Comparison of ENCODE assay signal across 24 cellular contexts in the genomic region with DNA sequence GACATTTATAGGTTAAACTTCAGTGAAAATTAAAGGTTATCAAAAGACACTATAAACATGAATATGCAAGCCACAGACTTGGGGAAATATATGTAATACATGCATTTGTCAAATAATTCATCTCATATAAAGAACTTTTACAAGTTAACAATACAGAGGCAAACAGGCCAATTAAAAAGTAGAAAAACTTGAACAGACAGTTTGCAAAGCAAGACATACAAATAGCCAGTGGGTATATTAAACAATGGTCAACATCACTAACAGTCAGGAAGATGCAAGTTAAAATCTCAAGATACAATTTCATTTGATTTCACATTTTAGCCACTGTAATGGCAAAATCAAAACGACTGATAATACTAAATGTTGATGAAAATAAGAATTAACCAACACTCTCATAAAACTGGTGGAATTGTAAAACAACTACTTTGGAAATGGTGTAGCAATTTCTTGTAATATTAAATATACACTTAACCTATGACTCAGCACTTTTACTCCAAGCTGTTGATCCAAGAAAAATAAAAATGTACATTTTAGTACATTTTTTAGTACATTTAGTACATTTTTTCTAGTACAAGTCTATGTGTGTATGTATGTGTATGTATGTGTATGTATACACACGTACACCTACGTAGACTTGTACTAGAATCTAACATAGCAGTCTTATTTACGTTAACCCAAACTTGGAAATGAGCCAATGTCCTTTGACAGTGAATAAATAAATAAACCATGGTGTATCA.
"Had no signal": no experiment of that assay in that cellular context is flagged by ENCODE, and none has a peak within 500 bp of the region (broad histone marks: within the 10 kb centered on the region; RNA-seq: fewer than 3 reads in every experiment).

No MANE protein-coding gene starts in this region.

- H3K36me3 Mint-ChIP-seq: activated naive CD8-positive, alpha-beta T cell treated with anti-CD3 and anti-CD28 coated beads, Interleukin-2, amount 10 ng/mL, durations not matched to agents 7 days and 5 days had no signal

- H3K9me3 ChIP-seq: lower lobe of right lung, mucosa of descending colon, thyroid gland had no signal

- ATAC-seq: activated CD4-positive, alpha-beta T cell treated with anti-CD3 and anti-CD28 coated beads for 36 hours; activated T-cell treated with anti-CD3 and anti-CD28 coated beads, Interleukin-2, amount 50 U/mL, for 4 hours; left lobe of liver; lower lobe of right lung; mucosa of descending colon; right cardiac atrium; stimulated activated naive CD8-positive, alpha-beta T cell treated with anti-CD3 and anti-CD28 coated beads, Interleukin-15, Interleukin-2, amounts not matched to agents 100 U/mL and 50 U/mL, for 24 hours had no signal

- H3K27ac Mint-ChIP-seq: activated CD4-positive, alpha-beta T cell treated with anti-CD3 and anti-CD28 coated beads for 36 hours; activated naive CD4-positive, alpha-beta T cell treated with anti-CD3 and anti-CD28 coated beads for 36 hours; activated naive CD8-positive, alpha-beta T cell treated with anti-CD3 and anti-CD28 coated beads, Interleukin-2, amount 10 ng/mL, durations not matched to agents 7 days and 5 days had no signal

- H3K4me1 ChIP-seq: lower lobe of right lung, parathyroid adenoma, thyroid gland had no signal

- H3K9me3 Mint-ChIP-seq: activated naive CD4-positive, alpha-beta T cell treated with anti-CD3 and anti-CD28 coated beads for 36 hours; activated naive CD8-positive, alpha-beta T cell treated with anti-CD3 and anti-CD28 coated beads, Interleukin-2, amount 10 ng/mL, durations not matched to agents 7 days and 5 days; activated T-cell treated with anti-CD3 and anti-CD28 coated beads, Interleukin-2, amount 50 U/mL, for 4 hours had no signal

- DNase-seq: activated CD4-positive, alpha-beta T cell treated with anti-CD3 and anti-CD28 coated beads for 36 hours; activated CD4-positive, alpha-beta T cell treated with anti-CD3 and anti-CD28 coated beads, Interleukin-2, amount 50 U/mL, for 4 hours; activated CD8-positive, alpha-beta memory T cell treated with anti-CD3 and anti-CD28 coated beads for 24 hours; activated CD8-positive, alpha-beta memory T cell treated with anti-CD3 and anti-CD28 coated beads, Interleukin-2, amount 50 U/mL, for 48 hours; activated naive CD4-positive, alpha-beta T cell treated with anti-CD3 and anti-CD28 coated beads for 36 hours; activated naive CD8-positive, alpha-beta T cell treated with anti-CD3 and anti-CD28 coated beads, Interleukin-2, amount 10 ng/mL, durations not matched to agents 7 days and 5 days; activated T-cell treated with anti-CD3 and anti-CD28 coated beads, Interleukin-2, amount 50 U/mL, for 4 hours; amygdala; dermis blood vessel endothelial cell; effector CD8-positive, alpha-beta T cell; foreskin melanocyte; lower lobe of right lung; mesendoderm; mucosa of descending colon; nucleus accumbens; right cardiac atrium; stimulated activated CD4-positive, alpha-beta T cell treated with anti-CD3 and anti-CD28 coated beads, Interleukin-12 subunit alpha, Interleukin-12 subunit beta, amount 100 ng/mL, for 4 hours; stimulated activated CD4-positive, alpha-beta T cell treated with anti-CD3 and anti-CD28 coated beads, Interleukin-4, amount 100 ng/mL, for 4 hours; stimulated activated naive CD8-positive, alpha-beta T cell treated with anti-CD3 and anti-CD28 coated beads, Interleukin-15, Interleukin-2, amounts not matched to agents 100 U/mL and 50 U/mL, for 24 hours; T-helper 9 cell; thyroid gland had no signal

- H3K27me3 ChIP-seq: cardiac muscle cell, thyroid gland had no signal

- H3K4me1 Mint-ChIP-seq: activated CD4-positive, alpha-beta T cell treated with anti-CD3 and anti-CD28 coated beads for 36 hours; activated naive CD8-positive, alpha-beta T cell treated with anti-CD3 and anti-CD28 coated beads, Interleukin-2, amount 10 ng/mL, durations not matched to agents 7 days and 5 days had no signal

- H3K27ac ChIP-seq: cardiac muscle cell, lower lobe of right lung, parathyroid adenoma, thyroid gland had no signal

- H3K4me3 Mint-ChIP-seq: activated CD4-positive, alpha-beta T cell treated with anti-CD3 and anti-CD28 coated beads for 36 hours; activated naive CD4-positive, alpha-beta T cell treated with anti-CD3 and anti-CD28 coated beads for 36 hours; activated naive CD8-positive, alpha-beta T cell treated with anti-CD3 and anti-CD28 coated beads, Interleukin-2, amount 10 ng/mL, durations not matched to agents 7 days and 5 days; activated T-cell treated with anti-CD3 and anti-CD28 coated beads, Interleukin-2, amount 50 U/mL, for 4 hours had no signal

- H3K4me3 ChIP-seq: cardiac muscle cell, lower lobe of right lung, mucosa of descending colon, thyroid gland had no signal

- H3K9ac ChIP-seq: parathyroid adenoma had no signal

- H3K36me3 ChIP-seq: cardiac muscle cell, lower lobe of right lung, thyroid gland had no signal
